16 cellular contexts compared by ENCODE assay signal in genomic region chr12:74985293-74985985, GRCh38.
"Had no signal": no experiment of that assay in that cellular context is flagged by ENCODE, and none has a peak within 500 bp of the region (broad histone marks: within the 10 kb centered on the region; RNA-seq: fewer than 3 reads in every experiment).

No MANE protein-coding gene starts in this region.

- H3K27ac ChIP-seq: adrenal gland, cardiac muscle cell, hepatocyte, left ventricle myocardium inferior, right atrium auricular region had no signal

- H3K27me3 ChIP-seq: adrenal gland, cardiac muscle cell, hepatocyte, right atrium auricular region had no signal

- H3K4me1 ChIP-seq: adrenal gland, left ventricle myocardium inferior, right atrium auricular region had no signal

- ATAC-seq: activated T-helper 17 cell treated with anti-CD3 and anti-CD28 coated beads, Interleukin-2, amount 50 U/mL, for 72 hours; esophagus mucosa had no signal

- H3K36me3 Mint-ChIP-seq: activated naive CD4-positive, alpha-beta T cell treated with anti-CD3 and anti-CD28 coated beads, Interleukin-2, amount 10 ng/mL, durations not matched to agents 7 days and 5 days had no signal

- H3K9me3 Mint-ChIP-seq: activated naive CD4-positive, alpha-beta T cell treated with anti-CD3 and anti-CD28 coated beads, Interleukin-2, amount 10 ng/mL, durations not matched to agents 7 days and 5 days; activated T-helper 17 cell treated with anti-CD3 and anti-CD28 coated beads, Interleukin-2, amount 50 U/mL, for 72 hours; nephron had no signal

- H3K27ac Mint-ChIP-seq: activated naive CD4-positive, alpha-beta T cell treated with anti-CD3 and anti-CD28 coated beads, Interleukin-2, amount 10 ng/mL, durations not matched to agents 7 days and 5 days; activated T-helper 17 cell treated with anti-CD3 and anti-CD28 coated beads, Interleukin-2, amount 50 U/mL, for 72 hours; progenitor cell of endocrine pancreas had no signal

- H3K27me3 Mint-ChIP-seq: activated naive CD4-positive, alpha-beta T cell treated with anti-CD3 and anti-CD28 coated beads, Interleukin-2, amount 10 ng/mL, durations not matched to agents 7 days and 5 days; activated T-helper 17 cell treated with anti-CD3 and anti-CD28 coated beads, Interleukin-2, amount 50 U/mL, for 72 hours; progenitor cell of endocrine pancreas had no signal

- H3K4me1 Mint-ChIP-seq: activated naive CD4-positive, alpha-beta T cell treated with anti-CD3 and anti-CD28 coated beads, Interleukin-2, amount 10 ng/mL, durations not matched to agents 7 days and 5 days; activated T-helper 17 cell treated with anti-CD3 and anti-CD28 coated beads, Interleukin-2, amount 50 U/mL, for 72 hours had no signal

- H3K4me3 ChIP-seq: adrenal gland, cardiac muscle cell, hepatocyte, left ventricle myocardium inferior, right atrium auricular region, smooth muscle cell had no signal

- H3K4me2 ChIP-seq: hepatocyte, smooth muscle cell had no signal

- H3K9me3 ChIP-seq: adrenal gland, left ventricle myocardium inferior, right atrium auricular region had no signal

- H3K79me2 ChIP-seq: hepatocyte had no signal

- H2AFZ ChIP-seq: hepatocyte had no signal

- H3K4me3 Mint-ChIP-seq: activated naive CD4-positive, alpha-beta T cell treated with anti-CD3 and anti-CD28 coated beads, Interleukin-2, amount 10 ng/mL, durations not matched to agents 7 days and 5 days; activated T-helper 17 cell treated with anti-CD3 and anti-CD28 coated beads, Interleukin-2, amount 50 U/mL, for 72 hours; nephron had no signal

- H3K36me3 ChIP-seq: adrenal gland, cardiac muscle cell, left ventricle myocardium inferior, right atrium auricular region had no signal

- DNase-seq: activated CD4-positive, alpha-beta T cell treated with anti-CD3 and anti-CD28 coated beads for 1 hour; activated CD4-positive, alpha-beta T cell treated with anti-CD3 and anti-CD28 coated beads, Interleukin-2, amount 50 U/mL, for 4 hours; activated naive CD4-positive, alpha-beta T cell treated with anti-CD3 and anti-CD28 coated beads, Interleukin-2, amount 10 ng/mL, durations not matched to agents 7 days and 5 days; adrenal gland; left ventricle myocardium inferior; mesenchymal stem cell; occipital lobe; T-helper 1 cell had no signal
